11 cellular contexts compared by ENCODE assay signal in genomic region chr2:217784996-217785543, GRCh38.
DNase-seq lines count a peak whose midpoint lies in the region; ATAC-seq, FAIRE-seq and TF ChIP-seq lines count a peak whose summit lies in the region.
"Had no signal": no experiment of that assay in that cellular context is flagged by ENCODE, and none has a peak within 500 bp of the region (broad histone marks: within the 10 kb centered on the region; RNA-seq: fewer than 3 reads in every experiment).

No MANE protein-coding gene starts in this region.

- no peak overlapping the region for H4K8ac ChIP-seq in neuronal stem cell (ENCODE audit: low read depth, low read length)

- H2BK12ac ChIP-seq in neuronal stem cell (ENCODE audit: low read length) = no peak overlapping the region

- no peaks in the 10 kb centered on the region for H3K79me1 ChIP-seq in neuronal stem cell (ENCODE audit: low read depth, low read length)

- no CpG with 5 or more reads among the region's 14 CpGs for WGBS in neuronal stem cell (ENCODE audit: extremely low coverage in 2 of 2, insufficient read length in 2 of 2, insufficient replicate concordance in 1 of 2), 2 donors

- peak; percentile 13 for ATAC-seq in GM18517 (IDR thresholded peaks at IDR 0.05; ENCODE audit: unreplicated experiment)
- no peak for ATAC-seq in HG03457 (IDR thresholded peaks at IDR 0.05; ENCODE audit: unreplicated experiment)

- H2BK5ac ChIP-seq in neuronal stem cell (ENCODE audit: low read length) = no peak overlapping the region

- H2BK15ac ChIP-seq in neuronal stem cell (ENCODE audit: low read length) = no peak overlapping the region

- H3K36me3 Mint-ChIP-seq in HFFc6 (ENCODE audit: low read depth) (peaks cover 29% of the 10 kb centered on the region), astrocyte (ENCODE audit: low read depth, unreplicated experiment) (peaks cover 31% of the 10 kb centered on the region)

- DNase-seq in HFFc6 (no peak), astrocyte (ENCODE audit: low read depth) (no peak), neuronal stem cell (ENCODE audit: low spot score) (no peak), HPDE6-E6E7 (ENCODE audit: extremely low spot score) (no peak), NCI-H2171 treated with DMSO at 0.1 percent for 48 hours (lab: John Stamatoyannopoulos, UW) (no peak), HK-2 (ENCODE audit: unreplicated experiment) (no peak)

- H3K27ac ChIP-seq in astrocyte (ENCODE audit: low read depth, low read length) (no peak overlapping the region), neuronal stem cell (replicated peaks; ENCODE audit: low read length) (no peak overlapping the region)

- H3K4me3 Mint-ChIP-seq in HFFc6 = no peak overlapping the region
- H3K4me3 Mint-ChIP-seq in astrocyte (ENCODE audit: unreplicated experiment) = no peak overlapping the region
- H3K4me3 Mint-ChIP-seq: central memory CD8-positive, alpha-beta T cell had no signal

- no peak overlapping the region for H3K14ac ChIP-seq in neuronal stem cell (ENCODE audit: low read length)

- peaks cover 12% of the 10 kb centered on the region for H3K4me1 Mint-ChIP-seq in HFFc6 (ENCODE audit: low read depth)
- peaks cover 9% of the 10 kb centered on the region for H3K4me1 Mint-ChIP-seq in astrocyte (ENCODE audit: low read depth, unreplicated experiment)

- H3K9me3 ChIP-seq in astrocyte (ENCODE audit: insufficient read depth, low read depth, low read length) = no peaks in the 10 kb centered on the region
- H3K9me3 ChIP-seq in neuronal stem cell (replicated peaks in 1 of 2; ENCODE audit: control insufficient read depth in 2 of 2, insufficient read depth in 1 of 2, low read depth in 1 of 2, low read length in 2 of 2) = peaks cover 0 to 2% of the 10 kb centered on the region in 2 donors

- H3K36me3 ChIP-seq in astrocyte (ENCODE audit: insufficient read depth, low read length) (peaks cover 5% of the 10 kb centered on the region), neuronal stem cell (replicated peaks in 1 of 2; ENCODE audit: control insufficient read depth in 2 of 2, insufficient read depth in 2 of 2, low read length in 2 of 2) (no peaks in the 10 kb centered on the region)

- H3K9me3 Mint-ChIP-seq in HFFc6 (peaks cover 4% of the 10 kb centered on the region; the same call in 1 of the 2 replicates), astrocyte (ENCODE audit: unreplicated experiment) (peaks cover 9% of the 10 kb centered on the region)
- H3K9me3 Mint-ChIP-seq: central memory CD8-positive, alpha-beta T cell had no signal

- H3K27me3 ChIP-seq in astrocyte (ENCODE audit: insufficient read depth, low read length) (no peaks in the 10 kb centered on the region), neuronal stem cell (ENCODE audit: control insufficient read depth in 3 of 3, insufficient read depth in 3 of 3, low read depth in 1 of 3, low read length in 3 of 3) (peaks cover 0 to 2% (median 0%) of the 10 kb centered on the region in 3 experiments)

- no peak overlapping the region for H2BK120ac ChIP-seq in neuronal stem cell (ENCODE audit: low read depth, low read length)

- H3K9ac ChIP-seq in astrocyte (ENCODE audit: low read length) (no peak overlapping the region), neuronal stem cell (ENCODE audit: low read depth, low read length, poor library complexity) (no peak overlapping the region)

- H3K79me2 ChIP-seq in astrocyte (ENCODE audit: insufficient read depth, low read length) = no peaks in the 10 kb centered on the region

- peak overlapping the region; percentile 67 for H2AFZ ChIP-seq in astrocyte (ENCODE audit: low read depth, low read length)
- peak overlapping the region; percentile 51 for H2AFZ ChIP-seq in neuronal stem cell (ENCODE audit: low read length)

- no peak for FAIRE-seq in astrocyte (lab: Jason Lieb, UNC)
- FAIRE-seq: G401.6 had no signal

- H4K91ac ChIP-seq in neuronal stem cell (ENCODE audit: low read depth, low read length, poor library complexity) = no peak overlapping the region

- H3K4me1 ChIP-seq in astrocyte (ENCODE audit: insufficient read depth, low read length) = peaks cover 3% of the 10 kb centered on the region
- H3K4me1 ChIP-seq in neuronal stem cell (ENCODE audit: control insufficient read depth in 2 of 2, insufficient read depth in 1 of 2, low read depth in 1 of 2, low read length in 2 of 2) = no peaks in the 10 kb centered on the region

- H4K20me1 ChIP-seq in astrocyte (ENCODE audit: insufficient read depth, low read length) = peaks cover 9% of the 10 kb centered on the region

- no peak overlapping the region for H3K4me3 ChIP-seq in astrocyte (ENCODE audit: insufficient read depth, low read depth, low read length)
- peak overlapping the region in 1 of 2 donors; percentile 19 for H3K4me3 ChIP-seq in neuronal stem cell (ENCODE audit: low read length in 2 of 2)

- H2AK5ac ChIP-seq in neuronal stem cell (ENCODE audit: low read depth, low read length) = no peak overlapping the region

- H3K18ac ChIP-seq in neuronal stem cell (ENCODE audit: low read length) = no peak overlapping the region

- H3K27me3 Mint-ChIP-seq in HFFc6 (ENCODE audit: insufficient read depth) (0 out of 2 replicates have a peak, but pooled peaks cover 2% of the 10 kb centered on the region), astrocyte (ENCODE audit: low read depth, unreplicated experiment) (peaks cover 2% of the 10 kb centered on the region)
- H3K27me3 Mint-ChIP-seq: CD4-positive, CD25-positive, alpha-beta regulatory T cell had no signal

- H3K4me2 ChIP-seq in astrocyte (ENCODE audit: low read length) = peak overlapping the region; percentile 23
- H3K4me2 ChIP-seq in neuronal stem cell (ENCODE audit: insufficient read depth, low read length, poor library complexity, severe bottlenecking) = no peak overlapping the region

- TF ChIP-seq CTCF in HFFc6 (IDR thresholded peaks at IDR 0.05) (no peak), astrocyte (IDR thresholded peaks at IDR 0.05; ENCODE audit: insufficient read depth, low read depth, low read length) (no peak)

- H3K27ac Mint-ChIP-seq in HFFc6 (peak overlapping the region; percentile 64), astrocyte (ENCODE audit: unreplicated experiment) (no peak overlapping the region)

- no peak overlapping the region for H3K4ac ChIP-seq in neuronal stem cell (ENCODE audit: low read length)

- H3K23ac ChIP-seq in neuronal stem cell (ENCODE audit: low read depth, low read length, poor library complexity) = no peak overlapping the region
